ENCODE assay signal across 8 cellular contexts in the genomic region with DNA sequence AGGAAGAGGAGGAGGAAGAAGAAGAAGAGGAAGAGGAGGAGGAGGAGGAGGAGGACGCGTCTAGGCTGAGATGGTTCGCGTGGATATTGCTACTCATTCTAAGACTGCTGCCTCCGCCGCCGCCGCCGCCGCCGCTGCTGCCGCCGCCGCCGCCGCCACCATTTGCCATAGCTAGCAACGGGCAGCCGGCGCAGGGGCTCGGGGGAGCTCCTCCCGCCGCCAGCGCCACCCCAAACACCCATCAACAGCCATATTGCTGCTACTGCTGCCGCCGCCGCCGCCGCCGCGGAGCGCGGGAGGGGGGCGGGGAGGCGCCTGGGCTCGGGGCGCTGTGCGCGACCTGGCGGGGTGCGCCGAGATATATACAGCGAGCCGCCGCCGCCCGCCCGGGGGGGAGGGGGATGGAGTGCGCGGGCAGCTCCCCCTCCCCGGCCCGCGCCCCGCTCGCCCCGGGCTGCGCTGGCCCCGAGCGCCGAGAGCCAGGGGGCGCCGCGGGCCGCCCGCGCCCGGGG. TPM values are rescaled to one million over a fixed set of nuclear protein-coding genes. Genes with fewer than 3 reads are reported as not detected.
A peak's percentile ranks its signal among the peaks of the same experiment; 100 is the strongest.
DNase-seq lines count a peak whose midpoint lies in the region; ATAC-seq and TF ChIP-seq lines count a peak whose summit lies in the region.

Gene KCNMA1, minus strand, starts transcription at position 335 of the 512 bp plus-strand sequence.

- POLR2A ChIA-PET in WTC11 (lab: Charles Lee), result no interaction called here

- TF ChIP-seq CTCF in AG09309 (IDR thresholded peaks at IDR 0.05; ENCODE audit: control insufficient read depth, insufficient read depth, low read depth, low read length, missing control alignments), result no peak
- TF ChIP-seq CTCF in GM23338 (conservative IDR thresholded peaks at IDR 0.05; ENCODE audit: low read depth in 2 of 2), result no peak
- TF ChIP-seq CTCF in WTC11 (IDR thresholded peaks at IDR 0.05), result no peak
- TF ChIP-seq CTCF in glutamatergic neuron (IDR thresholded peaks at IDR 0.05; ENCODE audit: partially characterized antibody, unreplicated experiment), result no peak
- no peak for TF ChIP-seq CTCF in ovary (IDR thresholded peaks at IDR 0.05)

- peaks cover 63% of the 10 kb centered on the region for H3K27me3 ChIP-seq in GM23338 (ENCODE audit: insufficient read depth)
- H3K27me3 ChIP-seq in ovary, result no peaks in the 10 kb centered on the region

- H3F3A ChIP-seq in GM23338 (replicated peaks; ENCODE audit: low read depth), result peaks cover 9% of the 10 kb centered on the region; the same call in 1 of the 2 replicates

- no peaks in the 10 kb centered on the region for H3K36me3 ChIP-seq in GM23338 (ENCODE audit: insufficient read depth)
- no peaks in the 10 kb centered on the region for H3K36me3 ChIP-seq in ovary

- H3K9me3 Mint-ChIP-seq in GM23338, result no peaks in the 10 kb centered on the region; the same call in 2 of the 3 replicates
- no peaks in the 10 kb centered on the region for H3K9me3 Mint-ChIP-seq in WTC11
- H3K9me3 Mint-ChIP-seq in glutamatergic neuron (ENCODE audit: unreplicated experiment), result peaks cover 9% of the 10 kb centered on the region

- no peaks in the 10 kb centered on the region for H3K9me2 ChIP-seq in GM23338 (ENCODE audit: insufficient read depth)

- CTCF ChIA-PET in WTC11 (lab: Charles Lee), result interaction anchor here (1.0 to 6.5 kb wide), 9 partner anchors 10 to 472 kb away, joined by 4 to 50 read pairs (median 7); no protein-coding TSS in a partner anchor

- DNase-seq in AG09309 (ENCODE audit: low read depth) (no peak), GM23338 (ENCODE audit: low spot score) (peak; percentile 68), WTC11 (ENCODE audit: low spot score) (peak; percentile 41), glutamatergic neuron (peak; percentile 58), ovary (peak in 4 of 5 donors; percentile 29 to 71 (median 39)), HUDEP-2 (lab: John Stamatoyannopoulos, UW; ENCODE audit: unreplicated experiment in 76 of 76) (no peak)
- no peak for DNase-seq in stimulated activated naive CD4-positive, alpha-beta T cell (lab: John Stamatoyannopoulos, UW)

- no peak within 1 kb of the TSS for H3K27ac ChIP-seq in GM23338 (ENCODE audit: low read depth)
- H3K27ac ChIP-seq in ovary, result no peak within 1 kb of the TSS

- H3K4me3 ChIP-seq in AG09309 (ENCODE audit: control insufficient read depth, low read depth, low read length) (peak within 1 kb of the TSS; percentile 79), GM23338 (peak within 1 kb of the TSS; percentile 91), ovary (peak within 1 kb of the TSS; percentile 54)

- TF ChIP-seq EP300 in ovary (IDR thresholded peaks at IDR 0.05), result no peak

- TF ChIP-seq POLR2A in ovary (IDR thresholded peaks at IDR 0.05), result no peak

- peak within 1 kb of the TSS; percentile 100 for H2AFZ ChIP-seq in GM23338

- H3K27ac Mint-ChIP-seq in GM23338 (no peak within 1 kb of the TSS), WTC11 (no peak within 1 kb of the TSS), glutamatergic neuron (ENCODE audit: unreplicated experiment) (peak within 1 kb of the TSS; percentile 15)

- H3K4me1 ChIP-seq in GM23338 (ENCODE audit: insufficient read depth), result peaks cover 24% of the 10 kb centered on the region
- H3K4me1 ChIP-seq in ovary (ENCODE audit: insufficient read depth), result peaks cover 4% of the 10 kb centered on the region

- peaks cover 11% of the 10 kb centered on the region for H3K79me2 ChIP-seq in GM23338 (replicated peaks; ENCODE audit: insufficient read depth)

- peak within 1 kb of the TSS; percentile 93 for H3K4me3 Mint-ChIP-seq in GM23338
- H3K4me3 Mint-ChIP-seq in WTC11, result peak within 1 kb of the TSS; percentile 98
- H3K4me3 Mint-ChIP-seq in glutamatergic neuron (ENCODE audit: unreplicated experiment), result peak within 1 kb of the TSS; percentile 97

- peaks cover 29% of the 10 kb centered on the region; the same call in 2 of the 3 replicates for H3K4me1 Mint-ChIP-seq in GM23338
- H3K4me1 Mint-ChIP-seq in WTC11, result peaks cover 28% of the 10 kb centered on the region
- H3K4me1 Mint-ChIP-seq in glutamatergic neuron (ENCODE audit: low read depth, unreplicated experiment), result peaks cover 4% of the 10 kb centered on the region

- H3K36me3 Mint-ChIP-seq in GM23338 (ENCODE audit: low read depth), result no peaks in the 10 kb centered on the region
- no peaks in the 10 kb centered on the region for H3K36me3 Mint-ChIP-seq in WTC11
- H3K36me3 Mint-ChIP-seq in glutamatergic neuron (ENCODE audit: unreplicated experiment), result no peaks in the 10 kb centered on the region

- peaks cover 6% of the 10 kb centered on the region; the same call in 1 of the 2 replicates for H4K20me1 ChIP-seq in GM23338 (replicated peaks; ENCODE audit: insufficient read depth)

- H3K9me3 ChIP-seq in ovary, result no peaks in the 10 kb centered on the region

- intact Hi-C loops in ovary (cut with DNase I), result loop anchor here in 3 of 4 donors (5.0 to 10.0 kb wide), 3 partner anchors 243 to 470 kb away; no protein-coding TSS in a partner anchor

- WGBS in ovary, 3 donors, result 0 to 1% (median 0%) methylated on average over 38 to 58 of the region's 66 CpGs

- peak within 1 kb of the TSS; percentile 94 for H3K4me2 ChIP-seq in GM23338

- ATAC-seq in GM23338, result peak; percentile 18
- peak; percentile 24 for ATAC-seq in WTC11
- ATAC-seq in HG03442 (IDR thresholded peaks at IDR 0.05; ENCODE audit: unreplicated experiment), result no peak

- H3K27me3 Mint-ChIP-seq in GM23338 (ENCODE audit: insufficient read depth, low read depth, poor library complexity) (peaks cover 68% of the 10 kb centered on the region), WTC11 (ENCODE audit: low read depth) (peaks cover 79% of the 10 kb centered on the region), glutamatergic neuron (ENCODE audit: unreplicated experiment) (peaks cover 23% of the 10 kb centered on the region)

TF ChIP-seq in GM23338, 12 proteins besides CTCF, POLR2A, EP300 and RAD21:
- TF ChIP-seq EZH2phosphoT487 (IDR thresholded peaks at IDR 0.05; ENCODE audit: unreplicated experiment), result no peak
- no peak for TF ChIP-seq EZH2 (IDR thresholded peaks at IDR 0.05; ENCODE audit: low read depth, unreplicated experiment)
- TF ChIP-seq JUNB (IDR thresholded peaks at IDR 0.05; ENCODE audit: unreplicated experiment), result no peak
- no peak for TF ChIP-seq NANOG (IDR thresholded peaks at IDR 0.05; ENCODE audit: borderline replicate concordance)
- TF ChIP-seq STAT1 (IDR thresholded peaks at IDR 0.05; ENCODE audit: unreplicated experiment), result no peak
- no peak for TF ChIP-seq ZNF114 (CRISPR knock-in tag; IDR thresholded peaks at IDR 0.05)
- no peak for TF ChIP-seq ETS1 (IDR thresholded peaks at IDR 0.05)
- TF ChIP-seq ZNF331 (CRISPR knock-in tag; IDR thresholded peaks at IDR 0.05; ENCODE audit: low read depth), result no peak
TF ChIP-seq in GM23338: peak in this region for 0.

TF ChIP-seq in WTC11, 78 proteins besides CTCF, POLR2A, EP300 and RAD21:
- TF ChIP-seq ZNF263 (CRISPR knock-in tag; IDR thresholded peaks at IDR 0.05; ENCODE audit: low read depth) (peak; percentile 40; the same call in 1 of the 2 replicates), KAT7 (CRISPR knock-in tag; IDR thresholded peaks at IDR 0.05; ENCODE audit: borderline replicate concordance) (peak; percentile 63; the same call in 1 of the 2 replicates), FOXK1 (CRISPR knock-in tag; IDR thresholded peaks at IDR 0.05) (peak; percentile 42; the same call in 1 of the 2 replicates), SP1 (CRISPR knock-in tag; conservative IDR thresholded peaks at IDR 0.05) (0 out of 2 replicates have a peak, but pooled peaks have one; percentile 22)
- TF ChIP-seq, protein P1, sequence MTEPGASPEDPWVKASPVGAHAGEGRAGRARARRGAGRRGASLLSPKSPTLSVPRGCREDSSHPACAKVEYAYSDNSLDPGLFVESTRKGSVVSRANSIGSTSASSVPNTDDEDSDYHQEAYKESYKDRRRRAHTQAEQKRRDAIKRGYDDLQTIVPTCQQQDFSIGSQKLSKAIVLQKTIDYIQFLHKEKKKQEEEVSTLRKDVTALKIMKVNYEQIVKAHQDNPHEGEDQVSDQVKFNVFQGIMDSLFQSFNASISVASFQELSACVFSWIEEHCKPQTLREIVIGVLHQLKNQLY (CRISPR knock-in tag; IDR thresholded peaks at IDR 0.05), result no peak
- TF ChIP-seq, protein P2, sequence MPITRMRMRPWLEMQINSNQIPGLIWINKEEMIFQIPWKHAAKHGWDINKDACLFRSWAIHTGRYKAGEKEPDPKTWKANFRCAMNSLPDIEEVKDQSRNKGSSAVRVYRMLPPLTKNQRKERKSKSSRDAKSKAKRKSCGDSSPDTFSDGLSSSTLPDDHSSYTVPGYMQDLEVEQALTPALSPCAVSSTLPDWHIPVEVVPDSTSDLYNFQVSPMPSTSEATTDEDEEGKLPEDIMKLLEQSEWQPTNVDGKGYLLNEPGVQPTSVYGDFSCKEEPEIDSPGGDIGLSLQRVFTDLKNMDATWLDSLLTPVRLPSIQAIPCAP (CRISPR knock-in tag; IDR thresholded peaks at IDR 0.05), result no peak

RNA-seq across cellular contexts. Expression of gene KCNMA1, which starts in this region (rescaled TPM):
- 8.2 and 8.9 TPM in 2 replicates for total RNA-seq in GM23338 (2014; rRNA removed; shearing (Covaris generic))
- polyA plus RNA-seq in GM23338 (2016; fragmentation: Nextera tagmentation; extraction: Ambion mirVana) (8.7 and 9.0 TPM in 2 replicates), ovary (10 to 100 TPM; 10.7 to 83.8 TPM)
- total RNA-seq in WTC11 (2021) (4.1 to 7.3 TPM (median 5.3 TPM) in 3 replicates), glutamatergic neuron (ENCODE audit: unreplicated experiment) (3.2 TPM), ovary (10 to 100 TPM in 6 of 7 donors, 1 to 10 TPM in 1; 7.0 to 74.5 (median 25.1) TPM)

Comparison
In these comparisons a context has a peak if more than half of its experiments do, and no peak if none do; other contexts are left out.
1. DNase-seq: peak in GM23338 (single experiment), WTC11 (single experiment), glutamatergic neuron (single experiment) and ovary (4 of 5); none in AG09309 (single experiment), HUDEP-2 (0 of 76) and stimulated activated naive CD4-positive, alpha-beta T cell (0 of 6).
2. Peak in every context shown above with its lines, with median percentiles within 50 percentile points of each other: H3K4me3 ChIP-seq and H3K4me3 Mint-ChIP-seq.